In the genomic region with DNA sequence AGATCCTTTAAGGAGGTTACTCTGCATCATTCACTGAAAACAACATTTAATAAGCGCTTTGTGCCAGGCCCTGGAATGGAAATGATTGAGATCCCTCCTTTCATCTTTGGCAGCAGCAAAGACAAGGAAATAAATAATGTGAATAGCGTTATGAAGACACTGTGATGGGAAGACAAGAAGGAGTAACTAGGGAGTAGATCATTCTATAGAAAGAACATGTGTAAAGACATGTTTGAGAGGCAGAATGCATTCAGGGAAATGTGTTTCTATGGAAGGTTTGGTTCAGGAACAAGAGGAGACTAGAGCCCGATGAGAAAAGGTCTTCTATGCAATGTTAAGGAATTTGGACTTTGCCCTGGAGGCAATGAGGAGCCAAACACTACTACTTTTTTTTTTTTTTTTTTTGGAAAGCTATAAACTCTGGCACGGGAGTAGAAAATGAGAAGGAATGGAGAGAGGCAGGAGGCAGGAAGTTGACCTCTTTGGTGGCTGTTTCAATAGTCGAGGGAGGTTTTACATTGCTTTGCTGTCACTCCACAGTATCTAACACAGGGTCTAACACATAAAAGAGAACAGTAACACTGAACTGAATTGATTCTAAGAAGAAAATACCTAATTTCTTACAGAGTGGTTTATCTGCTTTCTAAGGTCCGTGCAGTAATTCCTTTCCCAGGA, we compare ENCODE assay signal across 8 cellular contexts. TPM values are rescaled to one million over a fixed set of nuclear protein-coding genes. Genes with fewer than 3 reads are reported as not detected.
A peak's percentile ranks its signal among the peaks of the same experiment; 100 is the strongest.
DNase-seq lines count a peak whose midpoint lies in the region; ATAC-seq, FAIRE-seq and TF ChIP-seq lines count a peak whose summit lies in the region.

No MANE protein-coding gene starts in this region.

- POLR2A ChIA-PET in K562 (lab: Yijun Ruan, JAX) = interaction anchor here (1.5 kb wide), 1 partner anchor 18 kb away, joined by 3 read pairs; no protein-coding TSS in a partner anchor

- DNase-seq in GM23248 (peak; percentile 71), K562 (ENCODE audit: extremely low read depth in 1 of 4, low spot score in 3 of 4) (no peak), right cardiac atrium (no peak), stomach (no peak), BE2C (no peak), DMS 273 (lab: John Stamatoyannopoulos, UW; ENCODE audit: unreplicated experiment) (no peak)
- DNase-seq in activated T-cell treated with anti-CD3 and anti-CD28 coated beads, Interleukin-2, amount 50 U/mL, for 1 hour = no peak

- CTCF ChIA-PET in K562 (lab: Yijun Ruan, JAX; ENCODE audit: low intra/inter-chr PET ratio) = no interaction called here

- H3K27me3 ChIP-seq in GM23248 (replicated peaks; ENCODE audit: insufficient read depth) (no peaks in the 10 kb centered on the region), K562 (ENCODE audit: control insufficient read depth in 2 of 2, insufficient read depth in 2 of 2, low read length in 2 of 2) (no peaks in the 10 kb centered on the region), right cardiac atrium (ENCODE audit: control insufficient read depth, insufficient read depth) (no peaks in the 10 kb centered on the region), stomach (no peaks in the 10 kb centered on the region), BE2C (no peaks in the 10 kb centered on the region)

- H3K4me2 ChIP-seq in GM23248 (ENCODE audit: unreplicated experiment) = peak overlapping the region; percentile 71
- no peak overlapping the region for H3K4me2 ChIP-seq in K562 (ENCODE audit: insufficient read depth, low read length)

- no peaks in the 10 kb centered on the region for H3K9me1 ChIP-seq in K562 (ENCODE audit: control insufficient read depth, insufficient read depth, low read length)

- no peak overlapping the region for H2AFZ ChIP-seq in GM23248
- H2AFZ ChIP-seq in K562 (ENCODE audit: low read depth, low read length) = no peak overlapping the region

- H3K9me2 ChIP-seq in GM23248 (ENCODE audit: insufficient read depth) = no peaks in the 10 kb centered on the region

- H3K4me3 ChIP-seq in GM23248 = peak overlapping the region; percentile 40
- no peak overlapping the region for H3K4me3 ChIP-seq in K562
- no peak overlapping the region for H3K4me3 ChIP-seq in right cardiac atrium (ENCODE audit: low read length)
- H3K4me3 ChIP-seq in stomach = no peak overlapping the region
- H3K4me3 ChIP-seq in BE2C (ENCODE audit: low read depth, low read length) = no peak overlapping the region

- H4K20me1 ChIP-seq in GM23248 (ENCODE audit: insufficient read depth) (no peaks in the 10 kb centered on the region; the same call in 1 of the 2 replicates), K562 (replicated peaks; ENCODE audit: control insufficient read depth, insufficient read depth, low read length) (no peaks in the 10 kb centered on the region)

- in situ Hi-C loops in GM23248 (cut with MboI) = no loop called here
- in situ Hi-C loops in K562 (cut with MboI) = no loop called here

- no peak for TF ChIP-seq RAD21 in K562 (CRISPR knock-in tag; conservative IDR thresholded peaks at IDR 0.05 in 1 of 2, IDR thresholded peaks at IDR 0.05 in 1 of 2)

- ATAC-seq in K562 (no peak), right cardiac atrium (peak; percentile 30 to 54), HG02852 (IDR thresholded peaks at IDR 0.05; ENCODE audit: unreplicated experiment) (no peak)

- 25 to 28% methylated on average over 6 of the region's 6 CpGs for WGBS in GM23248 (ENCODE audit: low coverage in 1 of 2, low lambda C conversion rate in 2 of 2, missing lambda C conversion rate in 2 of 2), 2 experiments
- WGBS in K562 (ENCODE audit: insufficient coverage, low coverage, missing lambda C conversion rate) = 75% methylated on average over 6 of the region's 6 CpGs
- WGBS in right cardiac atrium = 56% methylated on average over 6 of the region's 6 CpGs
- WGBS in stomach, 5 donors = 33 to 46% (median 39%) methylated on average over 6 of the region's 6 CpGs

- H3F3A ChIP-seq in GM23248 (ENCODE audit: insufficient read depth) = peaks cover 40% of the 10 kb centered on the region

- H3K79me2 ChIP-seq in GM23248 (ENCODE audit: insufficient read depth) (peaks cover 98% of the 10 kb centered on the region), K562 (ENCODE audit: control insufficient read depth, insufficient read depth, low read length) (peaks cover 71% of the 10 kb centered on the region)

- TF ChIP-seq EP300 in K562 (IDR thresholded peaks at IDR 0.05; ENCODE audit: low read length) = no peak
- no peak for TF ChIP-seq EP300 in stomach (IDR thresholded peaks at IDR 0.05)

- no peak for FAIRE-seq in K562 (lab: Jason Lieb, UNC)

- H3K9ac ChIP-seq in GM23248 (peak overlapping the region; percentile 32), K562 (ENCODE audit: insufficient read depth in 1 of 2, low read depth in 2 of 2, low read length in 2 of 2) (no peak overlapping the region)

- TF ChIP-seq POLR2A in K562 (conservative IDR thresholded peaks at IDR 0.05) = no peak
- TF ChIP-seq POLR2A in stomach (IDR thresholded peaks at IDR 0.05) = no peak

- no peaks in the 10 kb centered on the region for H3K9me3 ChIP-seq in GM23248 (ENCODE audit: low read depth)
- no peaks in the 10 kb centered on the region for H3K9me3 ChIP-seq in K562 (replicated peaks; ENCODE audit: control insufficient read depth, insufficient read depth, low read depth, low read length)
- no peaks in the 10 kb centered on the region for H3K9me3 ChIP-seq in right cardiac atrium (ENCODE audit: control insufficient read depth, low read length)
- H3K9me3 ChIP-seq in stomach = no peaks in the 10 kb centered on the region
- no peaks in the 10 kb centered on the region for H3K9me3 ChIP-seq in BE2C

- TF ChIP-seq CTCF in K562 (IDR thresholded peaks at IDR 0.05 in 2 of 3, conservative IDR thresholded peaks at IDR 0.05 in 1 of 3; ENCODE audit: insufficient read depth in 2 of 3, low read depth in 1 of 3, low read length in 3 of 3) (no peak), stomach (IDR thresholded peaks at IDR 0.05) (no peak), BE2C (IDR thresholded peaks at IDR 0.05; ENCODE audit: low read depth, low read length) (no peak)

- H3K36me3 ChIP-seq in GM23248 (ENCODE audit: low read depth) (no peaks in the 10 kb centered on the region), K562 (ENCODE audit: control insufficient read depth, insufficient read depth, low read length) (peaks cover 2% of the 10 kb centered on the region; the same call in 1 of the 3 replicates), stomach (no peaks in the 10 kb centered on the region), BE2C (no peaks in the 10 kb centered on the region)

- H3K27ac ChIP-seq in GM23248 = peak overlapping the region; percentile 63
- no peak overlapping the region for H3K27ac ChIP-seq in K562 (ENCODE audit: extremely low read depth, low read depth, low read length)
- peak overlapping the region; percentile 48 for H3K27ac ChIP-seq in right cardiac atrium (ENCODE audit: low read length)
- H3K27ac ChIP-seq in stomach = peak overlapping the region; percentile 22 to 89 (median 81)

- BruUV-seq in K562 (replicated peaks; lab: Mats Ljungman, UMichigan) = no TSS peak

- H3K4me1 ChIP-seq in GM23248 (ENCODE audit: insufficient read depth) (peaks cover 43% of the 10 kb centered on the region), K562 (replicated peaks in 1 of 2; ENCODE audit: control insufficient read depth in 2 of 2, insufficient read depth in 2 of 2, low read length in 2 of 2) (peaks cover 6 to 21% of the 10 kb centered on the region in 2 experiments; a peak in 3 of 5 replicates), right cardiac atrium (ENCODE audit: control insufficient read depth, insufficient read depth, low read length) (peaks cover 5% of the 10 kb centered on the region), stomach (peaks cover 40 to 86% (median 67%) of the 10 kb centered on the region in 4 donors), BE2C (no peaks in the 10 kb centered on the region)

- intact Hi-C loops in K562 (cut with micrococcal nuclease) (no loop called here), right cardiac atrium (cut with DNase I) (no loop called here), stomach (cut with DNase I; ENCODE audit: low total_unique reads) (no loop called here)

TF ChIP-seq in K562, 482 proteins besides CTCF, POLR2A, EP300 and RAD21:
- no peak for TF ChIP-seq NFYB (IDR thresholded peaks at IDR 0.05; ENCODE audit: extremely low read depth, insufficient read length)
- peak; percentile 90 for TF ChIP-seq ZNF384 (IDR thresholded peaks at IDR 0.05; ENCODE audit: low read depth, low read length)

RNA-seq across cellular contexts. Expression of gene SMURF1, which starts 44.9 kb away (rescaled TPM):
- 19.1 and 21.1 TPM in 2 replicates for total RNA-seq in GM23248 (2014; rRNA removed; shearing (Covaris generic))
- 6.6 and 6.8 TPM in 2 replicates for polyA plus RNA-seq in GM23248 (2016; fragmentation: Nextera tagmentation; extraction: Ambion mirVana)
- 44.4 and 51.4 TPM in 2 replicates for total RNA-seq in K562 (2011; cell fraction: chromatin; rRNA removed; ENCODE audit: low replicate concordance)
- 19.2 and 23.2 TPM in 2 replicates for total RNA-seq in K562 (2011; cell fraction: nucleolus; rRNA removed)
- total RNA-seq in K562 (2011; cell fraction: nucleoplasm; rRNA removed) = 27.4 and 30.5 TPM in 2 replicates
- total RNA-seq in K562 (2014; rRNA removed) = 13.5 and 14.8 TPM in 2 replicates
- total RNA-seq in K562 (2014; rRNA removed; fragmentation: Illumina TruSeq; extraction: Trizol) = 10.5 and 11.6 TPM in 2 replicates
- total RNA-seq in K562 (2015; rRNA removed; fragmentation: Illumina TruSeq; extraction: Trizol) = 12.8 and 13.1 TPM in 2 replicates
- 18.2 and 20.1 TPM in 2 replicates for total RNA-seq in K562 (2021)
- 10.1 and 10.3 TPM in 2 replicates for polyA plus RNA-seq in K562 (2011; rRNA removed)
- 6.5 and 7.0 TPM in 2 replicates for polyA plus RNA-seq in K562 (2011; cell fraction: cytosol; rRNA removed)
- 15.9 and 21.8 TPM in 2 replicates for polyA plus RNA-seq in K562 (2011; cell fraction: nucleus; rRNA removed)
- polyA plus RNA-seq in K562 (2012) = 11.3 and 12.0 TPM in 2 replicates
- 14.4 and 16.1 TPM in 2 replicates for polyA plus RNA-seq in K562 (2014; fragmentation: Illumina TruSeq; extraction: Trizol)
- polyA plus RNA-seq in K562 (2014; fragmentation: Nextera tagmentation; extraction: Ambion mirVana) = 1 to 10 TPM; 1.0 to 1.3 TPM
- 12.5 and 12.6 TPM in 2 replicates for polyA plus RNA-seq in K562 (2014; rRNA removed)
- 10.2 and 11.4 TPM in 2 replicates for polyA minus RNA-seq in K562 (2011; rRNA and poly(A)+ RNA removed)
- polyA minus RNA-seq in K562 (2011; cell fraction: cytosol; rRNA and poly(A)+ RNA removed) = 5.6 and 7.7 TPM in 2 replicates
- 7.7 and 9.3 TPM in 2 replicates for polyA minus RNA-seq in K562 (2011; cell fraction: nucleus; rRNA and poly(A)+ RNA removed)
- 10 to 100 TPM in 1 of 4 donors, 1 to 10 TPM in 3; 9.2 to 14.7 (median 9.7) TPM for total RNA-seq in right cardiac atrium
- 4.5 TPM for polyA plus RNA-seq in right cardiac atrium
- total RNA-seq in stomach = 10 to 100 TPM; 28.6 to 46.8 (median 36.5) TPM
- polyA plus RNA-seq in stomach = 10 to 100 TPM in 1 of 3 donors, 1 to 10 TPM in 2; 8.0 to 14.8 (median 9.4) TPM
- polyA plus RNA-seq in BE2C (2012; ENCODE audit: insufficient read depth, insufficient read length, low read depth) = 6.3 TPM

Comparison
In these comparisons a context has a peak if more than half of its experiments do, and no peak if none do; other contexts are left out.
1. ATAC-seq: peak in right cardiac atrium (2 of 2); none in K562 (single experiment) and HG02852 (single experiment).